Comparison of ENCODE assay signal across 1 cellular context in the genomic region with DNA sequence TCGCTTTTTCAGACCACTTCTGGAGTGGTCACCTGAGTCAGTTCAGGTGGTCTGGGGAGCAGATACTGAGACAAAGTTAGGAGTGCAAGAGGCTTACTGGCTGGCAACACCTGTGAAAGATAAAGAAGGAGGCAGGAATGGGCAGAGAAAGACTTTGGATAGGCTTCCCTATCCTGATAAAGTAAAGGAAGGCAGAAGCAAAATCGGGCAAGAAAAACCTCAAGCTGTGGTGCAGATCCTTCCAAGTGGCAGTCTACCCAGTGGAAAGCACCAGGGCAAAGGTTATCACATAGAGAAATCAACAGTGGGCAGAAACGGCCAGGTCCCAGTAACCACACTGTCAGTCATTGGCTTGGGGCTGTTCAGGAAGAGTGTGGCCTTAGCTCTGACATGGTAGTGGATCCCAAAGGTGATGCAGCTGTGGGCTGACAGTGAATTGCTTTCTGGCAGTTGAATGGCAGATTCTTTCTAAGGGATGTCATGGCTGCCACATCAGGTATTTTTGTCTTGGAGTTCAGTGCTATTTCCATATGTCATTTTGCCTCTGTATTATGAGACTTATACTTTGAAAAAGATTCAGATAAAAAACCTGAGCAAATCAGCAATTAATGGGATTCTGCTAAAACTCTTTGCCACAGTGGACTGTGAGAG.
TF ChIP-seq lines count a peak whose summit lies in the region.

No MANE protein-coding gene starts in this region.

TF ChIP-seq in GM23338, 12 proteins besides CTCF, POLR2A, EP300 and RAD21:
- TF ChIP-seq, protein P1, sequence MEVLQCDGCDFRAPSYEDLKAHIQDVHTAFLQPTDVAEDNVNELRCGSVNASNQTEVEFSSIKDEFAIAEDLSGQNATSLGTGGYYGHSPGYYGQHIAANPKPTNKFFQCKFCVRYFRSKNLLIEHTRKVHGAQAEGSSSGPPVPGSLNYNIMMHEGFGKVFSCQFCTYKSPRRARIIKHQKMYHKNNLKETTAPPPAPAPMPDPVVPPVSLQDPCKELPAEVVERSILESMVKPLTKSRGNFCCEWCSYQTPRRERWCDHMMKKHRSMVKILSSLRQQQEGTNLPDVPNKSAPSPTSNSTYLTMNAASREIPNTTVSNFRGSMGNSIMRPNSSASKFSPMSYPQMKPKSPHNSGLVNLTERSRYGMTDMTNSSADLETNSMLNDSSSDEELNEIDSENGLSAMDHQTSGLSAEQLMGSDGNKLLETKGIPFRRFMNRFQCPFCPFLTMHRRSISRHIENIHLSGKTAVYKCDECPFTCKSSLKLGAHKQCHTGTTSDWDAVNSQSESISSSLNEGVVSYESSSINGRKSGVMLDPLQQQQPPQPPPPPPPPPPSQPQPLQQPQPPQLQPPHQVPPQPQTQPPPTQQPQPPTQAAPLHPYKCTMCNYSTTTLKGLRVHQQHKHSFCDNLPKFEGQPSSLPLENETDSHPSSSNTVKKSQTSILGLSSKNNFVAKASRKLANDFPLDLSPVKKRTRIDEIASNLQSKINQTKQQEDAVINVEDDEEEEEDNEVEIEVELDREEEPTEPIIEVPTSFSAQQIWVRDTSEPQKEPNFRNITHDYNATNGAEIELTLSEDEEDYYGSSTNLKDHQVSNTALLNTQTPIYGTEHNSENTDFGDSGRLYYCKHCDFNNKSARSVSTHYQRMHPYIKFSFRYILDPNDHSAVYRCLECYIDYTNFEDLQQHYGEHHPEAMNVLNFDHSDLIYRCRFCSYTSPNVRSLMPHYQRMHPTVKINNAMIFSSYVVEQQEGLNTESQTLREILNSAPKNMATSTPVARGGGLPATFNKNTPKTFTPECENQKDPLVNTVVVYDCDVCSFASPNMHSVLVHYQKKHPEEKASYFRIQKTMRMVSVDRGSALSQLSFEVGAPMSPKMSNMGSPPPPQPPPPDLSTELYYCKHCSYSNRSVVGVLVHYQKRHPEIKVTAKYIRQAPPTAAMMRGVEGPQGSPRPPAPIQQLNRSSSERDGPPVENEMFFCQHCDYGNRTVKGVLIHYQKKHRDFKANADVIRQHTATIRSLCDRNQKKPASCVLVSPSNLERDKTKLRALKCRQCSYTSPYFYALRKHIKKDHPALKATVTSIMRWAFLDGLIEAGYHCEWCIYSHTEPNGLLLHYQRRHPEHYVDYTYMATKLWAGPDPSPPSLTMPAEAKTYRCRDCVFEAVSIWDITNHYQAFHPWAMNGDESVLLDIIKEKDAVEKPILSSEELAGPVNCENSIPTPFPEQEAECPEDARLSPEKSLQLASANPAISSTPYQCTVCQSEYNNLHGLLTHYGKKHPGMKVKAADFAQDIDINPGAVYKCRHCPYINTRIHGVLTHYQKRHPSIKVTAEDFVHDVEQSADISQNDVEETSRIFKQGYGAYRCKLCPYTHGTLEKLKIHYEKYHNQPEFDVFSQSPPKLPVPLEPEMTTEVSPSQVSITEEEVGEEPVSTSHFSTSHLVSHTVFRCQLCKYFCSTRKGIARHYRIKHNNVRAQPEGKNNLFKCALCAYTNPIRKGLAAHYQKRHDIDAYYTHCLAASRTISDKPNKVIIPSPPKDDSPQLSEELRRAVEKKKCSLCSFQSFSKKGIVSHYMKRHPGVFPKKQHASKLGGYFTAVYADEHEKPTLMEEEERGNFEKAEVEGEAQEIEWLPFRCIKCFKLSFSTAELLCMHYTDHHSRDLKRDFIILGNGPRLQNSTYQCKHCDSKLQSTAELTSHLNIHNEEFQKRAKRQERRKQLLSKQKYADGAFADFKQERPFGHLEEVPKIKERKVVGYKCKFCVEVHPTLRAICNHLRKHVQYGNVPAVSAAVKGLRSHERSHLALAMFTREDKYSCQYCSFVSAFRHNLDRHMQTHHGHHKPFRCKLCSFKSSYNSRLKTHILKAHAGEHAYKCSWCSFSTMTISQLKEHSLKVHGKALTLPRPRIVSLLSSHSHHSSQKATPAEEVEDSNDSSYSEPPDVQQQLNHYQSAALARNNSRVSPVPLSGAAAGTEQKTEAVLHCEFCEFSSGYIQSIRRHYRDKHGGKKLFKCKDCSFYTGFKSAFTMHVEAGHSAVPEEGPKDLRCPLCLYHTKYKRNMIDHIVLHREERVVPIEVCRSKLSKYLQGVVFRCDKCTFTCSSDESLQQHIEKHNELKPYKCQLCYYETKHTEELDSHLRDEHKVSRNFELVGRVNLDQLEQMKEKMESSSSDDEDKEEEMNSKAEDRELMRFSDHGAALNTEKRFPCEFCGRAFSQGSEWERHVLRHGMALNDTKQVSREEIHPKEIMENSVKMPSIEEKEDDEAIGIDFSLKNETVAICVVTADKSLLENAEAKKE (CRISPR knock-in tag; IDR thresholded peaks at IDR 0.05), result no peak
- TF ChIP-seq EZH2 (IDR thresholded peaks at IDR 0.05; ENCODE audit: low read depth, unreplicated experiment), result no peak
- TF ChIP-seq EZH2phosphoT487 (IDR thresholded peaks at IDR 0.05; ENCODE audit: unreplicated experiment), result no peak
- TF ChIP-seq JUNB (IDR thresholded peaks at IDR 0.05; ENCODE audit: unreplicated experiment), result no peak
- TF ChIP-seq STAT1 (IDR thresholded peaks at IDR 0.05; ENCODE audit: unreplicated experiment), result no peak
- TF ChIP-seq POLR2AphosphoS5 (IDR thresholded peaks at IDR 0.05; ENCODE audit: low read depth), result no peak
- no peak for TF ChIP-seq NANOG (IDR thresholded peaks at IDR 0.05; ENCODE audit: borderline replicate concordance)
- no peak for TF ChIP-seq ZNF114 (CRISPR knock-in tag; IDR thresholded peaks at IDR 0.05)
- no peak for TF ChIP-seq CREB1 (CRISPR knock-in tag; IDR thresholded peaks at IDR 0.05; ENCODE audit: low read depth)
- TF ChIP-seq REST (IDR thresholded peaks at IDR 0.05; ENCODE audit: unreplicated experiment), result no peak
- no peak for TF ChIP-seq ZNF331 (CRISPR knock-in tag; IDR thresholded peaks at IDR 0.05; ENCODE audit: low read depth)
TF ChIP-seq in GM23338: peak in this region for 0.
